1 cellular context compared by ENCODE assay signal in genomic region chr6:105892577-105893262, GRCh38.
TF ChIP-seq lines count a peak whose summit lies in the region.

No MANE protein-coding gene starts in this region.

TF ChIP-seq in K562, 482 proteins besides CTCF, POLR2A, EP300 and RAD21 (continued from another document and continues in another):
- TF ChIP-seq MBD2 (IDR thresholded peaks at IDR 0.05; ENCODE audit: borderline replicate concordance, low read depth): no peak
- no peak for TF ChIP-seq ZNF398 (CRISPR knock-in tag; IDR thresholded peaks at IDR 0.05)
- TF ChIP-seq FOS (IDR thresholded peaks at IDR 0.05; ENCODE audit: extremely low read depth, insufficient read length): peak; percentile 39
- TF ChIP-seq CHAMP1 (IDR thresholded peaks at IDR 0.05): no peak
- no peak for TF ChIP-seq SIN3B (IDR thresholded peaks at IDR 0.05; ENCODE audit: low read depth)
- TF ChIP-seq RFX7 (CRISPR knock-in tag; IDR thresholded peaks at IDR 0.05): no peak
- TF ChIP-seq SPI1 (IDR thresholded peaks at IDR 0.05; ENCODE audit: borderline replicate concordance, low read depth, low read length): peak; percentile 98
- TF ChIP-seq ID3 (CRISPR knock-in tag; IDR thresholded peaks at IDR 0.05): no peak
- TF ChIP-seq ID3 (tag; IDR thresholded peaks at IDR 0.05): no peak
- TF ChIP-seq ZNF518B (CRISPR knock-in tag; IDR thresholded peaks at IDR 0.05): no peak
- no peak for TF ChIP-seq MIER1 (IDR thresholded peaks at IDR 0.05; ENCODE audit: low read depth)
- no peak for TF ChIP-seq E2F5 (CRISPR knock-in tag; IDR thresholded peaks at IDR 0.05)
- no peak for TF ChIP-seq TFAM (CRISPR knock-in tag; conservative IDR thresholded peaks at IDR 0.05)
- no peak for TF ChIP-seq IFI16 (CRISPR knock-in tag; IDR thresholded peaks at IDR 0.05)
- TF ChIP-seq ZNF407 (IDR thresholded peaks at IDR 0.05; ENCODE audit: low read depth): no peak
- TF ChIP-seq ZSCAN32 (CRISPR knock-in tag; IDR thresholded peaks at IDR 0.05): no peak
- TF ChIP-seq ZNF699 (CRISPR knock-in tag; IDR thresholded peaks at IDR 0.05; ENCODE audit: insufficient replicate concordance): no peak
- TF ChIP-seq NCOA1 (IDR thresholded peaks at IDR 0.05; ENCODE audit: low read depth): no peak; the same call in 1 of the 2 replicates
- TF ChIP-seq ZBED1 (IDR thresholded peaks at IDR 0.05): no peak
- TF ChIP-seq EZH2 (IDR thresholded peaks at IDR 0.05; ENCODE audit: borderline replicate concordance, low read depth, low read length): no peak
- no peak for TF ChIP-seq ZNF324 (CRISPR knock-in tag; IDR thresholded peaks at IDR 0.05)
- no peak for TF ChIP-seq ZNF384 (IDR thresholded peaks at IDR 0.05; ENCODE audit: low read depth, low read length)
- no peak for TF ChIP-seq PRMT5 (CRISPR knock-in tag; IDR thresholded peaks at IDR 0.05)
- no peak for TF ChIP-seq ZNF57 (CRISPR knock-in tag; IDR thresholded peaks at IDR 0.05)
- TF ChIP-seq RNF219 (CRISPR knock-in tag; IDR thresholded peaks at IDR 0.05): no peak
- TF ChIP-seq NFXL1 (CRISPR knock-in tag; IDR thresholded peaks at IDR 0.05): no peak
- peak in 1 of 2 experiments; percentile 64; a peak in 2 of 4 replicates for TF ChIP-seq TRIM24 (IDR thresholded peaks at IDR 0.05)
- TF ChIP-seq HCFC1 (IDR thresholded peaks at IDR 0.05; ENCODE audit: low read depth, low read length): no peak
- no peak for TF ChIP-seq ARHGAP35 (IDR thresholded peaks at IDR 0.05; ENCODE audit: partially characterized antibody)
- peak; percentile 60; the same call in 1 of the 2 replicates for TF ChIP-seq SMAD4 (CRISPR knock-in tag; conservative IDR thresholded peaks at IDR 0.05)
- TF ChIP-seq ZBTB8A (IDR thresholded peaks at IDR 0.05; ENCODE audit: partially characterized antibody): no peak
- no peak for TF ChIP-seq SRF (CRISPR knock-in tag; IDR thresholded peaks at IDR 0.05)
- TF ChIP-seq CREB1 (IDR thresholded peaks at IDR 0.05): no peak
- no peak for TF ChIP-seq CREB1 (CRISPR knock-in tag; IDR thresholded peaks at IDR 0.05)
- TF ChIP-seq BCL6 (CRISPR knock-in tag; IDR thresholded peaks at IDR 0.05): no peak
- no peak for TF ChIP-seq CLOCK (CRISPR knock-in tag; IDR thresholded peaks at IDR 0.05; ENCODE audit: borderline replicate concordance)
- no peak for TF ChIP-seq ZNF780A (CRISPR knock-in tag; IDR thresholded peaks at IDR 0.05)
- peak; percentile 84 for TF ChIP-seq NFE2 (IDR thresholded peaks at IDR 0.05; ENCODE audit: low read depth)
